ENCODE assay signal across 14 cellular contexts in genomic region chr9:38025166-38025565, GRCh38. TPM values are rescaled to one million over a fixed set of nuclear protein-coding genes. Genes with fewer than 3 reads are reported as not detected.
DNase-seq lines count a peak whose midpoint lies in the region; ATAC-seq, FAIRE-seq and TF ChIP-seq lines count a peak whose summit lies in the region.
"Had no signal": no experiment of that assay in that cellular context is flagged by ENCODE, and none has a peak within 500 bp of the region (broad histone marks: within the 10 kb centered on the region; RNA-seq: fewer than 3 reads in every experiment).

No MANE protein-coding gene starts in this region.

- TF ChIP-seq POLR2A in A549 (IDR thresholded peaks at IDR 0.05; ENCODE audit: low read length): no peak

- H3K27ac Mint-ChIP-seq in endodermal cell (peak overlapping the region; percentile 84), neural progenitor cell (no peak overlapping the region)

- no peaks in the 10 kb centered on the region for H3K9me3 ChIP-seq in A549
- H3K9me3 ChIP-seq in PC-9 (ENCODE audit: insufficient read depth, low read depth): no peaks in the 10 kb centered on the region
- no peaks in the 10 kb centered on the region for H3K9me3 ChIP-seq in endodermal cell (ENCODE audit: control insufficient read depth, low read length)
- no peaks in the 10 kb centered on the region for H3K9me3 ChIP-seq in neural progenitor cell (ENCODE audit: low read depth)
- H3K9me3 ChIP-seq: BLaER1 had no signal

- H3K4me3 ChIP-seq in A549 (no peak overlapping the region), PC-9 (peak overlapping the region; percentile 13; the same call in 1 of the 2 replicates), endodermal cell (ENCODE audit: low read length) (no peak overlapping the region), neural progenitor cell (no peak overlapping the region)
- H3K4me3 ChIP-seq: BLaER1 had no signal

- no peak for FAIRE-seq in A549 (lab: Jason Lieb, UNC)
- no peak for FAIRE-seq in frontal cortex (lab: Jason Lieb, UNC)
- FAIRE-seq in D721Med (lab: Jason Lieb, UNC): no peak

- H3K4me1 Mint-ChIP-seq in endodermal cell: peaks cover 60% of the 10 kb centered on the region
- peaks cover 67% of the 10 kb centered on the region for H3K4me1 Mint-ChIP-seq in neural progenitor cell
- H3K4me1 Mint-ChIP-seq: central memory CD8-positive, alpha-beta T cell had no signal

- no peak for TF ChIP-seq CTCF in A549 (IDR thresholded peaks at IDR 0.05)
- TF ChIP-seq CTCF in PC-9 (conservative IDR thresholded peaks at IDR 0.05): no peak
- peak; percentile 58 for TF ChIP-seq CTCF in endodermal cell (conservative IDR thresholded peaks at IDR 0.05)
- peak; percentile 31 for TF ChIP-seq CTCF in neural progenitor cell (IDR thresholded peaks at IDR 0.05)
- TF ChIP-seq CTCF in D721Med (IDR thresholded peaks at IDR 0.05; ENCODE audit: insufficient read depth, missing control alignments): no peak

- no peak overlapping the region for H2AFZ ChIP-seq in PC-9
- no peak overlapping the region for H2AFZ ChIP-seq in neural progenitor cell (replicated peaks)

- no peak for TF ChIP-seq EP300 in A549 (IDR thresholded peaks at IDR 0.05)

- H3K4me1 ChIP-seq in A549: peaks cover 97% of the 10 kb centered on the region
- peaks cover 97% of the 10 kb centered on the region for H3K4me1 ChIP-seq in PC-9 (replicated peaks; ENCODE audit: insufficient read depth)
- peaks cover 14% of the 10 kb centered on the region for H3K4me1 ChIP-seq in endodermal cell (ENCODE audit: control insufficient read depth, insufficient read depth, low read length)
- H3K4me1 ChIP-seq in neural progenitor cell: peaks cover 44% of the 10 kb centered on the region

- DNase-seq in A549 (ENCODE audit: low read depth in 1 of 2, low spot score in 1 of 2) (no peak), PC-9 (no peak), endodermal cell (no peak), neural progenitor cell (ENCODE audit: low spot score) (no peak), NCI-H774 (lab: John Stamatoyannopoulos, UW) (no peak), SIG-M5 (lab: John Stamatoyannopoulos, UW) (no peak), frontal cortex (ENCODE audit: low spot score in 2 of 2) (no peak), D721Med (ENCODE audit: insufficient read length, low spot score) (no peak)
- DNase-seq: activated T-cell treated with anti-CD3 and anti-CD28 coated beads, Interleukin-2, amount 50 U/mL, for 1 hour; natural killer cell; NK-92 treated with Interleukin-12 subunit alpha and Interleukin-12 subunit beta, amount 100 ng/mL, for 24 hours; stimulated activated CD4-positive, alpha-beta T cell treated with anti-CD3 and anti-CD28 coated beads, Interleukin-2, amount 100 ng/mL, for 48 hours had no signal

- peak in 1 of 2 experiments; percentile 6; a peak in 1 of 6 replicates for ATAC-seq in A549
- ATAC-seq: natural killer cell had no signal

- no peaks in the 10 kb centered on the region for H3K9me3 Mint-ChIP-seq in endodermal cell
- no peaks in the 10 kb centered on the region for H3K9me3 Mint-ChIP-seq in neural progenitor cell
- H3K9me3 Mint-ChIP-seq: central memory CD8-positive, alpha-beta T cell; natural killer cell had no signal

- H3K36me3 ChIP-seq in PC-9 (ENCODE audit: low read depth) (no peaks in the 10 kb centered on the region), endodermal cell (ENCODE audit: control insufficient read depth, insufficient read depth, low read length) (peaks cover 41% of the 10 kb centered on the region), neural progenitor cell (no peaks in the 10 kb centered on the region)
- H3K36me3 ChIP-seq: BLaER1 had no signal

- H3K9ac ChIP-seq in endodermal cell (ENCODE audit: extremely low read depth, low read length, poor library complexity, severe bottlenecking) (no peak overlapping the region), neural progenitor cell (no peak overlapping the region)
- H3K9ac ChIP-seq: BLaER1 had no signal

- POLR2A ChIA-PET in A549 (lab: Yijun Ruan, JAX) (interaction anchor here (0.6 to 0.8 kb wide), 2 partner anchors 43 to 434 kb away, joined by 3 to 4 read pairs; no protein-coding TSS in a partner anchor), PC-9 (lab: Charles Lee; ENCODE audit: unreplicated experiment) (no interaction called here)

- no peaks in the 10 kb centered on the region for H3K27me3 ChIP-seq in PC-9 (ENCODE audit: insufficient read depth, low read depth)
- H3K27me3 ChIP-seq in endodermal cell (ENCODE audit: control insufficient read depth, insufficient read depth, low read length, poor library complexity, severe bottlenecking): no peaks in the 10 kb centered on the region
- no peaks in the 10 kb centered on the region for H3K27me3 ChIP-seq in neural progenitor cell
- H3K27me3 ChIP-seq: BLaER1 had no signal

- no TSS peak for BruUV-seq in PC-9 (replicated peaks; lab: Mats Ljungman, UMichigan)

- TF ChIP-seq RAD21 in A549 (conservative IDR thresholded peaks at IDR 0.05 in 1 of 2, IDR thresholded peaks at IDR 0.05 in 1 of 2): no peak

- intact Hi-C loops in PC-9 (cut with micrococcal nuclease; ENCODE audit: unreplicated experiment): no loop called here

- H3K27me3 Mint-ChIP-seq in endodermal cell (ENCODE audit: insufficient read depth): no peaks in the 10 kb centered on the region
- H3K27me3 Mint-ChIP-seq in neural progenitor cell (ENCODE audit: insufficient read depth, low read depth): peaks cover 2% of the 10 kb centered on the region
- H3K27me3 Mint-ChIP-seq: central memory CD8-positive, alpha-beta T cell had no signal

- WGBS in A549 (ENCODE audit: missing lambda C conversion rate): 87% methylated on average over 8 of the region's 8 CpGs
- 83 to 92% methylated on average over 5 to 8 of the region's 8 CpGs for WGBS in endodermal cell (ENCODE audit: insufficient coverage in 1 of 2, insufficient read length in 1 of 2), 2 experiments

- peaks cover 72% of the 10 kb centered on the region for H3F3A ChIP-seq in PC-9 (ENCODE audit: insufficient read depth, low read depth)
- H3F3A ChIP-seq in neural progenitor cell (ENCODE audit: low read depth): peaks cover 10% of the 10 kb centered on the region

- H3K4me2 ChIP-seq in A549: peak overlapping the region; percentile 67
- H3K4me2 ChIP-seq in PC-9: peak overlapping the region; percentile 75
- peak overlapping the region; percentile 44 for H3K4me2 ChIP-seq in neural progenitor cell
- H3K4me2 ChIP-seq: BLaER1 had no signal

- H3K79me2 ChIP-seq in PC-9 (ENCODE audit: low read depth) (peaks cover 89% of the 10 kb centered on the region), neural progenitor cell (ENCODE audit: low read depth) (no peaks in the 10 kb centered on the region)

- no peaks in the 10 kb centered on the region for H3K9me2 ChIP-seq in PC-9 (ENCODE audit: insufficient read depth)

- H3K36me3 Mint-ChIP-seq in endodermal cell (ENCODE audit: low read depth) (peaks cover 8% of the 10 kb centered on the region), neural progenitor cell (no peaks in the 10 kb centered on the region)
- H3K36me3 Mint-ChIP-seq: natural killer cell had no signal

- H3K4me3 Mint-ChIP-seq in endodermal cell (no peak overlapping the region), neural progenitor cell (no peak overlapping the region)
- H3K4me3 Mint-ChIP-seq: central memory CD8-positive, alpha-beta T cell; natural killer cell had no signal

- peaks cover 4% of the 10 kb centered on the region; the same call in 1 of the 2 replicates for H4K20me1 ChIP-seq in PC-9 (ENCODE audit: insufficient read depth)
- no peaks in the 10 kb centered on the region for H4K20me1 ChIP-seq in neural progenitor cell (ENCODE audit: low read depth)
- H4K20me1 ChIP-seq: BLaER1 had no signal

- H3K27ac ChIP-seq in A549 (peak overlapping the region; percentile 84 to 97), PC-9 (peak overlapping the region; percentile 93), endodermal cell (ENCODE audit: low read depth, low read length) (no peak overlapping the region), neural progenitor cell (no peak overlapping the region)
- H3K27ac ChIP-seq: BLaER1 had no signal

- CTCF ChIA-PET in A549 (lab: Yijun Ruan, JAX): interaction anchor here (0.6 to 3.8 kb wide), 8 partner anchors 9 to 111 kb away, joined by 3 to 28 read pairs (median 4); no protein-coding TSS in a partner anchor
- CTCF ChIA-PET in PC-9 (lab: Charles Lee): interaction anchor here (0.7 kb wide), 1 partner anchor 8 kb away, joined by 3 read pairs; no protein-coding TSS in a partner anchor

TF ChIP-seq in A549, 52 proteins besides CTCF, POLR2A, EP300 and RAD21 (continues in another document):
- no peak for TF ChIP-seq CBX2 (IDR thresholded peaks at IDR 0.05; ENCODE audit: borderline replicate concordance, low read depth)
- TF ChIP-seq MAFK (IDR thresholded peaks at IDR 0.05; ENCODE audit: partially characterized antibody): no peak
- no peak for TF ChIP-seq EHMT2 (IDR thresholded peaks at IDR 0.05; ENCODE audit: low read depth)
- TF ChIP-seq E2F6 (IDR thresholded peaks at IDR 0.05; ENCODE audit: borderline replicate concordance, low read depth): no peak
- TF ChIP-seq PHF8 (IDR thresholded peaks at IDR 0.05; ENCODE audit: borderline replicate concordance, low read depth): no peak
- TF ChIP-seq SMC3 (IDR thresholded peaks at IDR 0.05): no peak
- TF ChIP-seq ZC3H11A (IDR thresholded peaks at IDR 0.05): no peak
- TF ChIP-seq FOSB (CRISPR knock-in tag; IDR thresholded peaks at IDR 0.05): no peak
- no peak for TF ChIP-seq ATOH8 (CRISPR knock-in tag; IDR thresholded peaks at IDR 0.05; ENCODE audit: low read depth)
- TF ChIP-seq KDM5A (IDR thresholded peaks at IDR 0.05): no peak

RNA-seq across cellular contexts. Expression of gene SHB, which starts 43.9 kb away (rescaled TPM):
- polyA plus RNA-seq in A549 (2011; rRNA removed) (15.4 and 16.4 TPM in 2 replicates), A549 (2017; fragmentation: RNase III; extraction: RNeasy Plus Mini Kit Qiagen cat#74134 plus additional on column Dnase treatment) (21.6 to 22.4 TPM (median 22.0 TPM) in 3 replicates)
- polyA plus RNA-seq in A549 (2012; cell fraction: cytosol; rRNA removed): 20.9 and 25.8 TPM in 2 replicates
- 18.9 and 20.7 TPM in 2 replicates for polyA plus RNA-seq in A549 (2012; cell fraction: nucleus; rRNA removed)
- polyA minus RNA-seq in A549 (2011; rRNA and poly(A)+ RNA removed): 23.8 and 23.9 TPM in 2 replicates
- total RNA-seq in PC-9 (2021) (22.7 and 23.8 TPM in 2 replicates), endodermal cell (10 to 100 TPM; 28.1 to 38.1 TPM), neural progenitor cell (ENCODE audit: low replicate concordance) (1.1 and 4.1 TPM in 2 replicates), frontal cortex (12.2 TPM)
- polyA plus RNA-seq in endodermal cell (2013, experiment 1 of 2): 10.8 TPM
- polyA plus RNA-seq in endodermal cell (2013, experiment 2 of 2): 12.5 TPM

Comparison
In these comparisons a context has a peak if more than half of its experiments do, and no peak if none do; other contexts are left out.
1. H3K27ac ChIP-seq: peak in A549 (2 of 2) and PC-9 (single experiment); none in endodermal cell (single experiment) and neural progenitor cell (single experiment).
2. CTCF ChIP-seq: peak in endodermal cell (single experiment) and neural progenitor cell (single experiment); none in A549 (single experiment), PC-9 (single experiment) and D721Med (single experiment).
3. Peak in every context shown above with its lines, with median percentiles within 50 percentile points of each other: H3K4me2 ChIP-seq.